Comparison of ENCODE assay signal across 40 cellular contexts in genomic region chrX:149508467-149508866, GRCh38. TPM values are rescaled to one million over a fixed set of nuclear protein-coding genes. Genes with fewer than 3 reads are reported as not detected.
"Had no signal": no experiment of that assay in that cellular context is flagged by ENCODE, and none has a peak within 500 bp of the region (broad histone marks: within the 10 kb centered on the region; RNA-seq: fewer than 3 reads in every experiment).

No MANE protein-coding gene starts in this region.

- H3K27ac Mint-ChIP-seq: activated naive CD4-positive, alpha-beta T cell treated with anti-CD3 and anti-CD28 coated beads for 36 hours; activated naive CD4-positive, alpha-beta T cell treated with anti-CD3 and anti-CD28 coated beads, Interleukin-2, amount 10 ng/mL, durations not matched to agents 7 days and 5 days; activated naive CD4-positive, alpha-beta T cell treated with anti-CD3 and anti-CD28 coated beads, Interleukin-2, amount 50 U/mL, for 72 hours; activated naive CD8-positive, alpha-beta T cell; activated naive CD8-positive, alpha-beta T cell treated with anti-CD3 and anti-CD28 coated beads for 36 hours; activated naive CD8-positive, alpha-beta T cell treated with anti-CD3 and anti-CD28 coated beads, Interleukin-2, amount 10 ng/mL, durations not matched to agents 7 days and 5 days; activated naive CD8-positive, alpha-beta T cell treated with anti-CD3 and anti-CD28 coated beads, Interleukin-2, amount 50 U/mL, for 24 hours; activated T-cell treated with anti-CD3 and anti-CD28 coated beads, Interleukin-2, amount 50 U/mL, for 24 hours; activated T-cell treated with anti-CD3 and anti-CD28 coated beads, Interleukin-2, amount 50 U/mL, for 72 hours; activated T-helper 1 cell treated with anti-CD3 and anti-CD28 coated beads, Interleukin-12 subunit alpha, Interleukin-12 subunit beta, Interleukin-2, Interleukin-4 antibody, amounts not matched to agents 30 ng/mL and 10 ng/mL and 1 ng/mL, durations not matched to agents 14 hours and 24 hours and 36 hours; activated T-helper 17 cell treated with anti-CD3 and anti-CD28 coated beads, Interleukin-2, amount 50 U/mL, for 72 hours; activated T-helper 2 cell treated with anti-CD3 and anti-CD28 coated beads, Interferon-gamma antibody, Interleukin-2, Interleukin-4, amounts not matched to agents 10 μg/mL and 5 μg/mL and 100 μg/mL, durations not matched to agents 14 hours and 24 hours and 36 hours; brain had no signal

- H3K27me3 Mint-ChIP-seq: activated naive CD4-positive, alpha-beta T cell treated with anti-CD3 and anti-CD28 coated beads, Interleukin-2, amount 50 U/mL, for 24 hours; activated naive CD8-positive, alpha-beta T cell; activated naive CD8-positive, alpha-beta T cell treated with anti-CD3 and anti-CD28 coated beads, Interleukin-2, amount 50 U/mL, for 24 hours; activated T-helper 17 cell treated with anti-CD3 and anti-CD28 coated beads, Interleukin-2, amount 50 U/mL, for 72 hours; central memory CD8-positive, alpha-beta T cell had no signal

- H3K36me3 Mint-ChIP-seq: activated naive CD4-positive, alpha-beta T cell treated with anti-CD3 and anti-CD28 coated beads, Interleukin-2, amount 10 ng/mL, durations not matched to agents 7 days and 5 days; activated naive CD4-positive, alpha-beta T cell treated with anti-CD3 and anti-CD28 coated beads, Interleukin-2, amount 50 U/mL, for 24 hours; activated naive CD8-positive, alpha-beta T cell; brain had no signal

- H3K9me3 Mint-ChIP-seq: activated naive CD4-positive, alpha-beta T cell treated with anti-CD3 and anti-CD28 coated beads for 36 hours; activated naive CD4-positive, alpha-beta T cell treated with anti-CD3 and anti-CD28 coated beads, Interleukin-2, amount 10 ng/mL, durations not matched to agents 7 days and 5 days; activated naive CD4-positive, alpha-beta T cell treated with anti-CD3 and anti-CD28 coated beads, Interleukin-2, amount 50 U/mL, for 24 hours; activated naive CD4-positive, alpha-beta T cell treated with anti-CD3 and anti-CD28 coated beads, Interleukin-2, amount 50 U/mL, for 72 hours; activated naive CD8-positive, alpha-beta T cell treated with anti-CD3 and anti-CD28 coated beads for 36 hours; activated naive CD8-positive, alpha-beta T cell treated with anti-CD3 and anti-CD28 coated beads, Interleukin-2, amount 10 ng/mL, durations not matched to agents 7 days and 5 days; activated naive CD8-positive, alpha-beta T cell treated with anti-CD3 and anti-CD28 coated beads, Interleukin-2, amount 50 U/mL, for 24 hours; activated T-cell treated with anti-CD3 and anti-CD28 coated beads, Interleukin-2, amount 50 U/mL, for 24 hours; activated T-cell treated with anti-CD3 and anti-CD28 coated beads, Interleukin-2, amount 50 U/mL, for 4 hours; activated T-cell treated with anti-CD3 and anti-CD28 coated beads, Interleukin-2, amount 50 U/mL, for 72 hours; activated T-helper 1 cell treated with anti-CD3 and anti-CD28 coated beads, Interleukin-12 subunit alpha, Interleukin-12 subunit beta, Interleukin-2, Interleukin-4 antibody, amounts not matched to agents 30 ng/mL and 10 ng/mL and 1 ng/mL, durations not matched to agents 14 hours and 24 hours and 36 hours; activated T-helper 17 cell treated with anti-CD3 and anti-CD28 coated beads, Interleukin-2, amount 50 U/mL, for 72 hours; activated T-helper 2 cell treated with anti-CD3 and anti-CD28 coated beads, Interferon-gamma antibody, Interleukin-2, Interleukin-4, amounts not matched to agents 10 μg/mL and 5 μg/mL and 100 μg/mL, durations not matched to agents 14 hours and 24 hours and 36 hours; brain; central memory CD8-positive, alpha-beta T cell had no signal

- H3K4me3 ChIP-seq: adrenal gland, ascending aorta, body of pancreas, breast epithelium, cardiac muscle cell had no signal

- H3K4me3 Mint-ChIP-seq: activated naive CD4-positive, alpha-beta T cell treated with anti-CD3 and anti-CD28 coated beads for 36 hours; activated naive CD4-positive, alpha-beta T cell treated with anti-CD3 and anti-CD28 coated beads, Interleukin-2, amount 10 ng/mL, durations not matched to agents 7 days and 5 days; activated naive CD4-positive, alpha-beta T cell treated with anti-CD3 and anti-CD28 coated beads, Interleukin-2, amount 50 U/mL, for 24 hours; activated naive CD8-positive, alpha-beta T cell; activated naive CD8-positive, alpha-beta T cell treated with anti-CD3 and anti-CD28 coated beads for 36 hours; activated naive CD8-positive, alpha-beta T cell treated with anti-CD3 and anti-CD28 coated beads, Interleukin-2, amount 10 ng/mL, durations not matched to agents 7 days and 5 days; activated naive CD8-positive, alpha-beta T cell treated with anti-CD3 and anti-CD28 coated beads, Interleukin-2, amount 50 U/mL, for 24 hours; activated T-cell treated with anti-CD3 and anti-CD28 coated beads, Interleukin-2, amount 50 U/mL, for 24 hours; activated T-cell treated with anti-CD3 and anti-CD28 coated beads, Interleukin-2, amount 50 U/mL, for 4 hours; activated T-cell treated with anti-CD3 and anti-CD28 coated beads, Interleukin-2, amount 50 U/mL, for 72 hours; activated T-helper 1 cell treated with anti-CD3 and anti-CD28 coated beads, Interleukin-12 subunit alpha, Interleukin-12 subunit beta, Interleukin-2, Interleukin-4 antibody, amounts not matched to agents 30 ng/mL and 10 ng/mL and 1 ng/mL, durations not matched to agents 14 hours and 24 hours and 36 hours; activated T-helper 17 cell treated with anti-CD3 and anti-CD28 coated beads, Interleukin-2, amount 50 U/mL, for 72 hours; brain; central memory CD8-positive, alpha-beta T cell had no signal

- H3K4me1 ChIP-seq: adrenal gland, ascending aorta, breast epithelium had no signal

- H3K27me3 ChIP-seq: ascending aorta, body of pancreas, brain microvascular endothelial cell, cardiac muscle cell had no signal

- H3K9me3 ChIP-seq: adrenal gland, ascending aorta, body of pancreas, breast epithelium had no signal

- DNase-seq: activated effector memory CD4-positive, alpha-beta T cell treated with anti-CD3 and anti-CD28 coated beads, Interleukin-2, amount 50 U/mL, for 16 hours; activated effector memory CD4-positive, alpha-beta T cell treated with Interleukin-2 at 50 U/mL for 16 hours; activated gamma-delta T cell; activated gamma-delta T cell treated with Interleukin-2 at 50 U/mL for 16 hours; activated naive CD4-positive, alpha-beta T cell; activated naive CD4-positive, alpha-beta T cell treated with anti-CD3 and anti-CD28 coated beads for 36 hours; activated naive CD4-positive, alpha-beta T cell treated with anti-CD3 and anti-CD28 coated beads, Interleukin-2, amount 10 ng/mL, durations not matched to agents 7 days and 5 days; activated naive CD4-positive, alpha-beta T cell treated with anti-CD3 and anti-CD28 coated beads, Interleukin-2, amount 50 U/mL, for 16 hours; activated naive CD4-positive, alpha-beta T cell treated with Interleukin-2 at 50 U/mL for 16 hours; activated naive CD8-positive, alpha-beta T cell treated with anti-CD3 and anti-CD28 coated beads for 36 hours; activated naive CD8-positive, alpha-beta T cell treated with anti-CD3 and anti-CD28 coated beads, Interleukin-2, amount 10 ng/mL, durations not matched to agents 7 days and 5 days; activated naive CD8-positive, alpha-beta T cell treated with anti-CD3 and anti-CD28 coated beads, Interleukin-2, amount 50 U/mL, for 24 hours; activated T-cell treated with anti-CD3 and anti-CD28 coated beads, Interleukin-2, amount 50 U/mL, for 24 hours; activated T-cell treated with anti-CD3 and anti-CD28 coated beads, Interleukin-2, amount 50 U/mL, for 4 hours; activated T-cell treated with anti-CD3 and anti-CD28 coated beads, Interleukin-2, amount 50 U/mL, for 48 hours; activated T-cell treated with anti-CD3 and anti-CD28 coated beads, Interleukin-2, amount 50 U/mL, for 72 hours; adrenal gland; amniotic stem cell; amygdala; anterior cingulate cortex; aorta; body of pancreas; brain microvascular endothelial cell; caudate nucleus; central memory CD4-positive, alpha-beta T cell; cerebellar nuclear complex had no signal

- ATAC-seq: activated naive CD4-positive, alpha-beta T cell treated with anti-CD3 and anti-CD28 coated beads, Interleukin-2, amount 50 U/mL, for 72 hours; activated naive CD8-positive, alpha-beta T cell treated with anti-CD3 and anti-CD28 coated beads, Interleukin-2, amount 50 U/mL, for 24 hours; activated T-cell treated with anti-CD3 and anti-CD28 coated beads, Interleukin-2, amount 50 U/mL, for 4 hours; activated T-cell treated with anti-CD3 and anti-CD28 coated beads, Interleukin-2, amount 50 U/mL, for 72 hours; activated T-helper 17 cell treated with anti-CD3 and anti-CD28 coated beads, Interleukin-2, amount 50 U/mL, for 72 hours; body of pancreas had no signal

- H3K27ac ChIP-seq: adrenal gland, ascending aorta, body of pancreas, brain microvascular endothelial cell, breast epithelium, cardiac muscle cell had no signal

- H3K36me3 ChIP-seq: adrenal gland, ascending aorta, brain microvascular endothelial cell, breast epithelium, cardiac muscle cell had no signal

RNA-seq across cellular contexts. Expression of gene HSFX3, which starts 41.3 kb away (rescaled TPM):
- total RNA-seq: activated naive CD4-positive, alpha-beta T cell treated with anti-CD3 and anti-CD28 coated beads for 36 hours; activated naive CD4-positive, alpha-beta T cell treated with anti-CD3 and anti-CD28 coated beads, Interleukin-2, amount 50 U/mL, for 72 hours; activated naive CD8-positive, alpha-beta T cell treated with anti-CD3 and anti-CD28 coated beads for 36 hours; activated naive CD8-positive, alpha-beta T cell treated with anti-CD3 and anti-CD28 coated beads, Interleukin-2, amount 10 ng/mL, durations not matched to agents 7 days and 5 days; activated T-cell treated with anti-CD3 and anti-CD28 coated beads, Interleukin-2, amount 50 U/mL, for 4 hours; activated T-cell treated with anti-CD3 and anti-CD28 coated beads, Interleukin-2, amount 50 U/mL, for 72 hours; activated T-helper 1 cell treated with anti-CD3 and anti-CD28 coated beads, Interleukin-12 subunit alpha, Interleukin-12 subunit beta, Interleukin-2, Interleukin-4 antibody, amounts not matched to agents 30 ng/mL and 10 ng/mL and 1 ng/mL, durations not matched to agents 14 hours and 24 hours and 36 hours; activated T-helper 17 cell treated with anti-CD3 and anti-CD28 coated beads, Interleukin-2, amount 50 U/mL, for 72 hours; adrenal gland; aorta; ascending aorta; body of pancreas; breast epithelium; bronchial epithelial cell; cardiac muscle cell; cerebellum; chondrocyte had no signal
